Comparison of ENCODE assay signal across 8 cellular contexts in the genomic region with DNA sequence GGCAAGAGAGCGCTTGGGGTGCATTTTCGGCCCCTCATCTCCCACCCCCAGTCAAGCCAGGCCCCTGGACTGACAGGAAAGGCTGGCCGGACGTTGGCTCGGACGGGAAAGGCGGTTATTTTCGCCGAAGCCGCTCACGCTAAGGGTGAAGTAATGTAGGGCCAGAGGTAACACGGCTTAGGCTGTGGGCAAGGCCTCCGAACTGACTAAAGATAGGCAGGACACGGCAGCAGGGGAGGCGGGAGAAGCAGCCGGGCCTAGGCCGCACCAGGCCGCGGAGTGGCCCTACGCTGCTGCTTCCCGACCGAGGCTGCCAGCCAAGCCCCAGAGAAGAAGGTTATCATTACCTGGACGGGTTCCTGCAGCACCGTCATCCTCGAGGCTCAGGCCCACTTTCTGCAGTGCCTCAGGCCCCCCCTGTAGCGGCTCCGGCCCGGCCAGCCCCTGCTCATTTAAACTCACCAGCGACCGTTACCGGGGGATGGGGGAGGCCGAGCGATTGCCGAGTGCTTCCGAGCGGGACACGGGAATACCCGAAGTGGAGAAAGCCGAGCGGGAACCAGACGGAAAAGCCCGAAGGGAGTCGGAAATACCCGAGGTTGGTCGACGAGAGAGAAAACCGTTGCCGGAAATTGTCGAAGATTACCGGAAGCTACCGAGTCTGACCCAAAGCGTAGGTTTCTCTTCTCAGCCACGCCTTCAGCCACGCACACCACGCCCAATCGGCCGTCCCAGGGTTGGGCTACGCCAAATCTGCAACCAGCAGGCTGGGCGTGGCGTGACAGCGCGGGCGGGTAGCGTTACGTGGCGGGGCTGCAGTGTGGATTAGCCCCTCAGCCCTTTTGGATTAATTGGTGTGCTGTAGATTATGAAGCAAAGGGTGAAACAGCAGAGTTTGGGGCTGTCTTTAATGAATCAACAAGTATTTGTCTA. TPM values are rescaled to one million over a fixed set of nuclear protein-coding genes. Genes with fewer than 3 reads are reported as not detected.
DNase-seq lines count a peak whose midpoint lies in the region; ATAC-seq and TF ChIP-seq lines count a peak whose summit lies in the region.

A gene with protein sequence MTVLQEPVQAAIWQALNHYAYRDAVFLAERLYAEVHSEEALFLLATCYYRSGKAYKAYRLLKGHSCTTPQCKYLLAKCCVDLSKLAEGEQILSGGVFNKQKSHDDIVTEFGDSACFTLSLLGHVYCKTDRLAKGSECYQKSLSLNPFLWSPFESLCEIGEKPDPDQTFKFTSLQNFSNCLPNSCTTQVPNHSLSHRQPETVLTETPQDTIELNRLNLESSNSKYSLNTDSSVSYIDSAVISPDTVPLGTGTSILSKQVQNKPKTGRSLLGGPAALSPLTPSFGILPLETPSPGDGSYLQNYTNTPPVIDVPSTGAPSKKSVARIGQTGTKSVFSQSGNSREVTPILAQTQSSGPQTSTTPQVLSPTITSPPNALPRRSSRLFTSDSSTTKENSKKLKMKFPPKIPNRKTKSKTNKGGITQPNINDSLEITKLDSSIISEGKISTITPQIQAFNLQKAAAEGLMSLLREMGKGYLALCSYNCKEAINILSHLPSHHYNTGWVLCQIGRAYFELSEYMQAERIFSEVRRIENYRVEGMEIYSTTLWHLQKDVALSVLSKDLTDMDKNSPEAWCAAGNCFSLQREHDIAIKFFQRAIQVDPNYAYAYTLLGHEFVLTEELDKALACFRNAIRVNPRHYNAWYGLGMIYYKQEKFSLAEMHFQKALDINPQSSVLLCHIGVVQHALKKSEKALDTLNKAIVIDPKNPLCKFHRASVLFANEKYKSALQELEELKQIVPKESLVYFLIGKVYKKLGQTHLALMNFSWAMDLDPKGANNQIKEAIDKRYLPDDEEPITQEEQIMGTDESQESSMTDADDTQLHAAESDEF (minus strand): TSS at position 497 of the 933 bp plus-strand sequence. CDS start 123 bp downstream, at position 374.

- TF ChIP-seq CTCF in GM13976 (IDR thresholded peaks at IDR 0.05; ENCODE audit: borderline replicate concordance, control extremely low read depth, extremely low read depth, insufficient read depth, missing control alignments) (no peak), heart left ventricle (IDR thresholded peaks at IDR 0.05) (peak in 1 of 12 donors; percentile 7), type B pancreatic cell (conservative IDR thresholded peaks at IDR 0.05) (no peak)

- H3K9me3 ChIP-seq in heart left ventricle: no peaks in the 10 kb centered on the region

- peak within 1 kb of the TSS; percentile 61 to 94 (median 84) for H3K4me3 ChIP-seq in heart left ventricle

- peak in 1 of 2 donors; percentile 46 for TF ChIP-seq POLR2A in heart left ventricle (IDR thresholded peaks at IDR 0.05)

- intact Hi-C loops in T-helper 1 cell treated with Interleukin-12 subunit alpha and Interleukin-12 subunit beta and Interleukin-4 antibody, amounts not matched to agents 30 ng/mL and 1 ng/mL, for 36 hours (cut with micrococcal nuclease): loop anchor here (1.0 to 2.0 kb wide), 11 partner anchors 16 to 994 kb away; a partner anchor contains a TSS
- intact Hi-C loops in heart left ventricle (cut with DNase I): loop anchor here in 2 of 10 donors (2.0 kb wide), 1 partner anchor 36 kb away; no protein-coding TSS in a partner anchor

- DNase-seq in GM13976 (ENCODE audit: low spot score) (peak; percentile 98), NCI-H146 treated with DMSO at 0.1 percent for 48 hours (lab: John Stamatoyannopoulos, UW; ENCODE audit: unreplicated experiment) (peak; percentile 97), amniotic epithelial cell (ENCODE audit: low read depth) (peak; percentile 94), heart left ventricle (peak; percentile 99), pons (ENCODE audit: low spot score) (peak; percentile 98), type B pancreatic cell (ENCODE audit: extremely low spot score, unreplicated experiment) (peak; percentile 99)

- H3K27me3 Mint-ChIP-seq in type B pancreatic cell: no peaks in the 10 kb centered on the region

- peak within 1 kb of the TSS; percentile 90 to 99 (median 97) for H3K27ac ChIP-seq in heart left ventricle

- WGBS in heart left ventricle, 4 donors: 0 to 1% (median 1%) methylated on average over 35 to 66 of the region's 66 CpGs

- H3K4me1 ChIP-seq in heart left ventricle: peaks cover 8 to 47% (median 35%) of the 10 kb centered on the region in 12 donors

- H3K36me3 Mint-ChIP-seq in type B pancreatic cell: peaks cover 10% of the 10 kb centered on the region

- no peaks in the 10 kb centered on the region for H3K9me3 Mint-ChIP-seq in type B pancreatic cell

- no peaks in the 10 kb centered on the region for H3K27me3 ChIP-seq in heart left ventricle

- H3K4me3 Mint-ChIP-seq in type B pancreatic cell: peak within 1 kb of the TSS; percentile 97

- ATAC-seq in HG02870 (IDR thresholded peaks at IDR 0.05; ENCODE audit: unreplicated experiment): peak; percentile 90
- peak; percentile 97 to 98 (median 98) for ATAC-seq in heart left ventricle

- in situ Hi-C loops in GM13976 (cut with MboI; ENCODE audit: low sequenced_read_pairs, unreplicated experiment): no loop called here

- peak within 1 kb of the TSS; percentile 98 for H3K27ac Mint-ChIP-seq in type B pancreatic cell

- no peaks in the 10 kb centered on the region for H3K36me3 ChIP-seq in heart left ventricle

- H3K4me1 Mint-ChIP-seq in type B pancreatic cell (ENCODE audit: unreplicated experiment): peaks cover 35% of the 10 kb centered on the region

RNA-seq across cellular contexts. Expression of the gene that starts here (rescaled TPM):
- total RNA-seq in T-helper 1 cell treated with Interleukin-12 subunit alpha and Interleukin-12 subunit beta and Interleukin-4 antibody, amounts not matched to agents 30 ng/mL and 1 ng/mL, for 36 hours: 109 and 122 TPM in 2 replicates
- total RNA-seq in heart left ventricle (100 to 1,000 TPM in 2 of 9 donors, 10 to 100 TPM in 7; 43.7 to 110 (median 79.7) TPM), type B pancreatic cell (ENCODE audit: low replicate concordance) (61.9 and 93.4 TPM in 2 replicates)
- 10 to 100 TPM; 10.4 to 37.4 TPM for polyA plus RNA-seq in heart left ventricle

Comparison
In these comparisons a context has a peak if more than half of its experiments do, and no peak if none do; other contexts are left out.
1. Peak in every context shown above with its lines: DNase-seq, ATAC-seq, H3K4me3 ChIP-seq and H3K27ac ChIP-seq.